10 cellular contexts compared by ENCODE assay signal in the genomic region with DNA sequence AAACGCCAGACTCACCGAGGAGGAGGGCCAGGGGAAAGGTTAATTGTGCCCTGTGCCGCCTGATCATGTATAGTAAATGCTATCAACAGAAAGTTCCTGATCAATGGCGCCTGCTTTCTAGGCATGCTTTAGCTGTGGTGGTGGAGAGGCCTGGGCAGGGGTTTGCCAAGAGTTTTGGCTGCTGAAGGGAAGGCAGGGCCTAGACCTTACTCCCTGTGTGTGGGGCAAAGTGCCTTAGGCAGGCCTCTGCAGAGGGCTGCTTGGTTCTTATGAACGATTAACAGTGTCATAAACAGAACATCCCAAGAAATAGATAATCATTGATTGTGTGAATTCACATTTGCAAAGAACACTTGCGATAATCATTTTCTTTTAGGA. TPM values are rescaled to one million over a fixed set of nuclear protein-coding genes. Genes with fewer than 3 reads are reported as not detected.
DNase-seq lines count a peak whose midpoint lies in the region; ATAC-seq and TF ChIP-seq lines count a peak whose summit lies in the region.
"Had no signal": no experiment of that assay in that cellular context is flagged by ENCODE, and none has a peak within 500 bp of the region (broad histone marks: within the 10 kb centered on the region; RNA-seq: fewer than 3 reads in every experiment).

No MANE protein-coding gene starts in this region.

- peak overlapping the region in 4 of 5 donors; percentile 29 to 87 (median 49) for H3K27ac ChIP-seq in stomach
- no peak overlapping the region for H3K27ac ChIP-seq in mammary epithelial cell (ENCODE audit: insufficient read depth, low read depth, low read length)

- in situ Hi-C loops in mammary epithelial cell (cut with MboI; ENCODE audit: low sequenced_read_pairs in 2 of 2): loop anchor here in 1 of 2 donors (25.0 kb wide), 1 partner anchor 270 kb away; no protein-coding TSS in a partner anchor

- WGBS in stomach, 5 donors: 78 to 92% (median 86%) methylated on average over 6 of the region's 6 CpGs
- 96% methylated on average over 6 of the region's 6 CpGs for WGBS in mammary epithelial cell (ENCODE audit: low coverage, missing lambda C conversion rate)

- no TSS peak for BruUV-seq in mammary epithelial cell (replicated peaks; lab: Mats Ljungman, UMichigan)

- CTCF ChIA-PET in activated CD4-positive, alpha-beta T cell treated with anti-CD3 and anti-CD28 coated beads, Interleukin-2, amount 10 ng/mL, durations not matched to agents 7 days and 5 days (lab: Charles Lee): interaction anchor here (1.1 kb wide), 1 partner anchor 9 kb away, joined by 3 read pairs; no protein-coding TSS in a partner anchor
- CTCF ChIA-PET in mammary epithelial cell (lab: Charles Lee; ENCODE audit: low non-redundant PET): no interaction called here

- peaks cover 17% of the 10 kb centered on the region for H3K36me3 Mint-ChIP-seq in activated CD4-positive, alpha-beta T cell treated with anti-CD3 and anti-CD28 coated beads, Interleukin-2, amount 10 ng/mL, durations not matched to agents 7 days and 5 days (ENCODE audit: low read depth)
- peaks cover 2% of the 10 kb centered on the region for H3K36me3 Mint-ChIP-seq in activated naive CD8-positive, alpha-beta T cell

- no peak overlapping the region for H3K4me2 ChIP-seq in mammary epithelial cell (ENCODE audit: insufficient read depth, low read depth, low read length)

- no peaks in the 10 kb centered on the region for H3K9me3 Mint-ChIP-seq in activated CD4-positive, alpha-beta T cell treated with anti-CD3 and anti-CD28 coated beads, Interleukin-2, amount 10 ng/mL, durations not matched to agents 7 days and 5 days
- no peaks in the 10 kb centered on the region for H3K9me3 Mint-ChIP-seq in activated naive CD8-positive, alpha-beta T cell (ENCODE audit: low read depth)

- no peak overlapping the region for H2AFZ ChIP-seq in mammary epithelial cell (ENCODE audit: low read depth, low read length)

- H3K27me3 ChIP-seq in stomach (no peaks in the 10 kb centered on the region), mammary epithelial cell (ENCODE audit: insufficient read depth, low read length) (no peaks in the 10 kb centered on the region)

- H3K27ac Mint-ChIP-seq in activated CD4-positive, alpha-beta T cell treated with anti-CD3 and anti-CD28 coated beads, Interleukin-2, amount 10 ng/mL, durations not matched to agents 7 days and 5 days: peak overlapping the region; percentile 98
- peak overlapping the region; percentile 92 for H3K27ac Mint-ChIP-seq in activated naive CD8-positive, alpha-beta T cell

- H3K9ac ChIP-seq in mammary epithelial cell (ENCODE audit: insufficient read depth, low read length): no peak overlapping the region

- H3K36me3 ChIP-seq in stomach (no peaks in the 10 kb centered on the region), mammary epithelial cell (ENCODE audit: insufficient read depth, low read length) (no peaks in the 10 kb centered on the region)

- peaks cover 69% of the 10 kb centered on the region for H3K4me1 Mint-ChIP-seq in activated CD4-positive, alpha-beta T cell treated with anti-CD3 and anti-CD28 coated beads, Interleukin-2, amount 10 ng/mL, durations not matched to agents 7 days and 5 days
- peaks cover 85% of the 10 kb centered on the region for H3K4me1 Mint-ChIP-seq in activated naive CD8-positive, alpha-beta T cell (ENCODE audit: low read depth)

- ATAC-seq in left lobe of liver: peak; percentile 84

- POLR2A ChIA-PET in activated CD4-positive, alpha-beta T cell treated with anti-CD3 and anti-CD28 coated beads, Interleukin-2, amount 10 ng/mL, durations not matched to agents 7 days and 5 days (lab: Charles Lee): no interaction called here

- peak overlapping the region; percentile 59 for H3K4me3 Mint-ChIP-seq in activated CD4-positive, alpha-beta T cell treated with anti-CD3 and anti-CD28 coated beads, Interleukin-2, amount 10 ng/mL, durations not matched to agents 7 days and 5 days
- peak overlapping the region; percentile 65 for H3K4me3 Mint-ChIP-seq in activated naive CD8-positive, alpha-beta T cell

- no peaks in the 10 kb centered on the region for H3K27me3 Mint-ChIP-seq in activated CD4-positive, alpha-beta T cell treated with anti-CD3 and anti-CD28 coated beads, Interleukin-2, amount 10 ng/mL, durations not matched to agents 7 days and 5 days
- H3K27me3 Mint-ChIP-seq in activated naive CD8-positive, alpha-beta T cell: no peaks in the 10 kb centered on the region

- H4K20me1 ChIP-seq in mammary epithelial cell (ENCODE audit: insufficient read depth, low read length): no peaks in the 10 kb centered on the region

- H3K4me3 ChIP-seq in stomach: no peak overlapping the region
- H3K4me3 ChIP-seq in mammary epithelial cell (replicated peaks in 1 of 3; ENCODE audit: insufficient read depth in 1 of 3, low read depth in 2 of 3, low read length in 3 of 3): no peak overlapping the region

- TF ChIP-seq CTCF in stomach (IDR thresholded peaks at IDR 0.05): no peak
- TF ChIP-seq CTCF in mammary epithelial cell (conservative IDR thresholded peaks at IDR 0.05 in 1 of 2, IDR thresholded peaks at IDR 0.05 in 1 of 2; ENCODE audit: extremely low read depth in 1 of 2, insufficient read depth in 1 of 2, low read depth in 1 of 2, low read length in 2 of 2): no peak

- no peak for TF ChIP-seq POLR2A in stomach (IDR thresholded peaks at IDR 0.05)

- peaks cover 43% of the 10 kb centered on the region for H3K79me2 ChIP-seq in mammary epithelial cell (ENCODE audit: insufficient read depth, low read length)

- no peak for TF ChIP-seq EP300 in stomach (IDR thresholded peaks at IDR 0.05)

- dilution Hi-C loops in mammary epithelial cell (cut with HindIII; ENCODE audit: low sequenced_read_pairs): no loop called here

- intact Hi-C loops in stomach (cut with DNase I; ENCODE audit: low total_unique reads) (no loop called here), mammary epithelial cell (cut with micrococcal nuclease) (no loop called here)

- H3K9me3 ChIP-seq in stomach (no peaks in the 10 kb centered on the region), mammary epithelial cell (replicated peaks; ENCODE audit: insufficient read depth, low read length) (no peaks in the 10 kb centered on the region)

- DNase-seq in activated CD4-positive, alpha-beta T cell treated with anti-CD3 and anti-CD28 coated beads, Interleukin-2, amount 10 ng/mL, durations not matched to agents 7 days and 5 days: no peak
- no peak for DNase-seq in activated CD4-positive, alpha-beta T cell treated with anti-CD3 and anti-CD28 coated beads, Interleukin-2, amount 50 U/mL, for 1 hour
- DNase-seq in left lobe of liver (ENCODE audit: low spot score) (peak; percentile 59), stomach (no peak), mammary epithelial cell (no peak), DMS114 treated with DMSO at 0.1 percent for 48 hours (lab: John Stamatoyannopoulos, UW; ENCODE audit: unreplicated experiment) (no peak)
- DNase-seq in stimulated activated naive CD4-positive, alpha-beta T cell treated with Interleukin-2 at 50 U/mL for 16 hours (lab: John Stamatoyannopoulos, UW): no peak
- DNase-seq: activated CD8-positive, alpha-beta memory T cell treated with anti-CD3 and anti-CD28 coated beads for 24 hours; erythroblast had no signal

- H3K4me1 ChIP-seq in stomach: peaks cover 20 to 92% (median 61%) of the 10 kb centered on the region in 4 donors
- peaks cover 10% of the 10 kb centered on the region for H3K4me1 ChIP-seq in mammary epithelial cell (ENCODE audit: insufficient read depth, low read length)

RNA-seq across cellular contexts. Expression of gene TSHZ1, which starts 6.3 kb away (rescaled TPM):
- 10 to 100 TPM; 22.0 to 23.6 TPM for total RNA-seq in activated CD4-positive, alpha-beta T cell treated with anti-CD3 and anti-CD28 coated beads, Interleukin-2, amount 10 ng/mL, durations not matched to agents 7 days and 5 days
- total RNA-seq in left lobe of liver (12.1 TPM), stomach (10 to 100 TPM in 3 of 5 donors, 1 to 10 TPM in 2; 7.0 to 21.0 (median 14.8) TPM), mammary epithelial cell (1 to 10 TPM; 4.7 to 8.1 TPM)
- polyA plus RNA-seq in stomach (1 to 10 TPM; 4.2 to 7.0 (median 5.0) TPM), mammary epithelial cell (2.0 TPM)
- polyA minus RNA-seq in mammary epithelial cell: 7.0 TPM

RNA-seq across cellular contexts. Expression of gene PTGR3, which starts 8.0 kb away (rescaled TPM):
- 10 to 100 TPM; 35.8 to 38.6 TPM for total RNA-seq in activated CD4-positive, alpha-beta T cell treated with anti-CD3 and anti-CD28 coated beads, Interleukin-2, amount 10 ng/mL, durations not matched to agents 7 days and 5 days
- 25.4 TPM for total RNA-seq in left lobe of liver
- 10 to 100 TPM; 10.4 to 45.5 (median 19.3) TPM for total RNA-seq in stomach
- polyA plus RNA-seq in stomach: 10 to 100 TPM in 2 of 3 donors, 1 to 10 TPM in 1; 9.9 to 13.8 (median 10.6) TPM
- 10 to 100 TPM; 15.2 to 29.4 TPM for total RNA-seq in mammary epithelial cell
- polyA plus RNA-seq in mammary epithelial cell: 31.3 TPM
- 27.9 TPM for polyA minus RNA-seq in mammary epithelial cell
